In genomic region chr3:49673131-49673714, GRCh38 we compare ENCODE assay signal across 8 cellular contexts. TPM values are rescaled to one million over a fixed set of nuclear protein-coding genes. Genes with fewer than 3 reads are reported as not detected.
DNase-seq lines count a peak whose midpoint lies in the region; ATAC-seq and TF ChIP-seq lines count a peak whose summit lies in the region.

No MANE protein-coding gene starts in this region.

- H3K9me3 ChIP-seq in cardiac muscle cell (ENCODE audit: low read depth), result no peaks in the 10 kb centered on the region
- H3K9me3 ChIP-seq in gastroesophageal sphincter, result no peaks in the 10 kb centered on the region
- no peaks in the 10 kb centered on the region for H3K9me3 ChIP-seq in skeletal muscle tissue (ENCODE audit: control insufficient read depth in 3 of 3, low read length in 3 of 3)

- H3K27ac ChIP-seq in cardiac muscle cell (peak overlapping the region; percentile 96), gastroesophageal sphincter (peak overlapping the region; percentile 64 to 94 (median 92)), skeletal muscle tissue (ENCODE audit: low read depth, low read length) (peak overlapping the region; percentile 93)

- no peak for ATAC-seq in gastroesophageal sphincter
- ATAC-seq in HG03457 (IDR thresholded peaks at IDR 0.05; ENCODE audit: unreplicated experiment), result no peak

- TF ChIP-seq EP300 in gastroesophageal sphincter (IDR thresholded peaks at IDR 0.05), result no peak

- no peak for TF ChIP-seq POLR2A in gastroesophageal sphincter (IDR thresholded peaks at IDR 0.05)

- H3K27me3 ChIP-seq in cardiac muscle cell (no peaks in the 10 kb centered on the region), gastroesophageal sphincter (peaks cover 14% of the 10 kb centered on the region), skeletal muscle tissue (ENCODE audit: control insufficient read depth in 3 of 3, insufficient read depth in 3 of 3, low read length in 3 of 3) (peaks cover 0 to 9% (median 2%) of the 10 kb centered on the region in 3 donors)

- H3K9ac ChIP-seq in skeletal muscle tissue (ENCODE audit: low read depth in 1 of 3, low read length in 3 of 3), result peak overlapping the region; percentile 57 to 92 (median 85)

- TF ChIP-seq CTCF in cardiac muscle cell (IDR thresholded peaks at IDR 0.05; ENCODE audit: low read depth, low read length), result no peak
- no peak for TF ChIP-seq CTCF in WI38 (IDR thresholded peaks at IDR 0.05; ENCODE audit: low read depth, low read length)
- no peak for TF ChIP-seq CTCF in gastroesophageal sphincter (IDR thresholded peaks at IDR 0.05)

- intact Hi-C loops in cardiac septum (cut with DNase I), result loop anchor here (5.0 kb wide), 1 partner anchor 196 kb away; no protein-coding TSS in a partner anchor

- DNase-seq in cardiac muscle cell (ENCODE audit: low read depth in 1 of 2, low spot score in 1 of 2) (peak in 1 of 2 donors; percentile 7), cardiac septum (ENCODE audit: low spot score) (no peak), DMS53 (lab: John Stamatoyannopoulos, UW) (no peak), cerebellum (ENCODE audit: low spot score) (no peak)

- peaks cover 7% of the 10 kb centered on the region for H3K36me3 ChIP-seq in cardiac muscle cell
- peaks cover 0 to 31% of the 10 kb centered on the region in 2 donors for H3K36me3 ChIP-seq in gastroesophageal sphincter
- H3K36me3 ChIP-seq in skeletal muscle tissue (ENCODE audit: control insufficient read depth in 3 of 3, insufficient read depth in 3 of 3, low read length in 3 of 3), result peaks cover 27 to 31% (median 28%) of the 10 kb centered on the region in 3 donors

- WGBS in gastroesophageal sphincter (ENCODE audit: low coverage in 1 of 2), 2 donors, result no CpG with 5 or more reads among the region's 17 CpGs

- H3K4me1 ChIP-seq in cardiac muscle cell (ENCODE audit: low read depth) (peaks cover 11% of the 10 kb centered on the region), gastroesophageal sphincter (peaks cover 0 to 25% (median 10%) of the 10 kb centered on the region in 3 donors), skeletal muscle tissue (ENCODE audit: control insufficient read depth in 3 of 3, insufficient read depth in 3 of 3, low read length in 3 of 3) (peaks cover 19 to 40% (median 20%) of the 10 kb centered on the region in 3 donors)

- H3K4me3 ChIP-seq in cardiac muscle cell, result peak overlapping the region; percentile 63
- peak overlapping the region; percentile 81 for H3K4me3 ChIP-seq in WI38 (ENCODE audit: low read depth, low read length)
- peak overlapping the region; percentile 65 to 93 for H3K4me3 ChIP-seq in gastroesophageal sphincter
- H3K4me3 ChIP-seq in skeletal muscle tissue (ENCODE audit: low read length in 3 of 3), result peak overlapping the region; percentile 68 to 95 (median 91)

RNA-seq across cellular contexts. Expression of gene APEH, which starts 0.9 kb away (rescaled TPM):
- total RNA-seq in cardiac muscle cell, result 165 and 185 TPM in 2 replicates
- polyA plus RNA-seq in cardiac muscle cell, result 216 and 247 TPM in 2 replicates
- 81.4 TPM for total RNA-seq in cardiac septum
- total RNA-seq in gastroesophageal sphincter, result 10 to 100 TPM; 61.4 to 80.2 (median 71.5) TPM
- 75.2 TPM for total RNA-seq in skeletal muscle tissue
- total RNA-seq in cerebellum, result 58.3 TPM

RNA-seq across cellular contexts. Expression of gene MST1, which starts 16.1 kb away (rescaled TPM):
- total RNA-seq in cardiac muscle cell (41.5 and 48.7 TPM in 2 replicates), cardiac septum (6.4 TPM), gastroesophageal sphincter (1 to 10 TPM in 3 of 4 donors, under 1 TPM in 1; 0.89 to 7.3 (median 4.4) TPM), skeletal muscle tissue (1.6 TPM), cerebellum (12.2 TPM)
- polyA plus RNA-seq in cardiac muscle cell, result 31.3 and 37.4 TPM in 2 replicates

RNA-seq across cellular contexts. Expression of gene RNF123, which starts 16.1 kb away (rescaled TPM):
- 41.7 and 51.1 TPM in 2 replicates for total RNA-seq in cardiac muscle cell
- polyA plus RNA-seq in cardiac muscle cell, result 35.5 and 42.3 TPM in 2 replicates
- 59.4 TPM for total RNA-seq in cardiac septum
- 10 to 100 TPM; 18.5 to 31.2 (median 21.8) TPM for total RNA-seq in gastroesophageal sphincter
- total RNA-seq in skeletal muscle tissue, result 31.3 TPM
- 23.5 TPM for total RNA-seq in cerebellum

RNA-seq across cellular contexts. Expression of gene AMIGO3, which starts 46.3 kb away (rescaled TPM):
- total RNA-seq in cardiac muscle cell, result 2.3 and 5.2 TPM in 2 replicates
- 0.46 and 2.6 TPM in 2 replicates for polyA plus RNA-seq in cardiac muscle cell
- 0.35 TPM for total RNA-seq in cardiac septum
- under 1 TPM in 2 of 4 donors, not detected in 2; 0.27 to 0.31 TPM for total RNA-seq in gastroesophageal sphincter
- total RNA-seq in skeletal muscle tissue, result under 0.01 TPM
- total RNA-seq in cerebellum, result 0.91 TPM

RNA-seq across cellular contexts. Expression of gene GMPPB, which starts 50.5 kb away (rescaled TPM):
- total RNA-seq in cardiac muscle cell, result 27.6 and 41.3 TPM in 2 replicates
- polyA plus RNA-seq in cardiac muscle cell, result 23.9 and 29.3 TPM in 2 replicates
- 19.5 TPM for total RNA-seq in cardiac septum
- 10 to 100 TPM; 15.6 to 20.5 (median 17.3) TPM for total RNA-seq in gastroesophageal sphincter
- 9.9 TPM for total RNA-seq in skeletal muscle tissue
- 9.4 TPM for total RNA-seq in cerebellum
